ENCODE assay signal across 11 cellular contexts in genomic region chr11:32081129-32081641, GRCh38. TPM values are rescaled to one million over a fixed set of nuclear protein-coding genes. Genes with fewer than 3 reads are reported as not detected.
DNase-seq lines count a peak whose midpoint lies in the region; ATAC-seq and TF ChIP-seq lines count a peak whose summit lies in the region.
"Had no signal": no experiment of that assay in that cellular context is flagged by ENCODE, and none has a peak within 500 bp of the region (broad histone marks: within the 10 kb centered on the region; RNA-seq: fewer than 3 reads in every experiment).

No MANE protein-coding gene starts in this region.

- H3K79me2 ChIP-seq in PC-3 (ENCODE audit: low read length) = no peaks in the 10 kb centered on the region

- H3K4me2 ChIP-seq in PC-3 (ENCODE audit: low read length) = no peak overlapping the region

- H4K20me1 ChIP-seq in PC-3 (ENCODE audit: low read length) = no peaks in the 10 kb centered on the region

- peak; percentile 65 for DNase-seq in DMS53 (lab: John Stamatoyannopoulos, UW)
- peak; percentile 48 for DNase-seq in HCEC 1CT
- peak; percentile 59 for DNase-seq in PC-3
- no peak for DNase-seq in heart right ventricle
- no peak for DNase-seq in chondrocyte (ENCODE audit: low spot score)
- DNase-seq in lower leg skin (ENCODE audit: low spot score in 2 of 2) = no peak
- no peak for DNase-seq in naive thymus-derived CD8-positive, alpha-beta T cell
- DNase-seq: effector memory CD4-positive, alpha-beta T cell; occipital lobe; stimulated activated naive CD4-positive, alpha-beta T cell treated with Interleukin-2 at 50 U/mL for 16 hours had no signal

- no TSS peak for BruUV-seq in PC-3 (replicated peaks; lab: Mats Ljungman, UMichigan)

- H3K9me3 Mint-ChIP-seq in chondrocyte (ENCODE audit: low read depth) = no peaks in the 10 kb centered on the region
- H3K9me3 Mint-ChIP-seq in naive thymus-derived CD8-positive, alpha-beta T cell = peaks cover 0 to 2% (median 0%) of the 10 kb centered on the region in 9 donors

- 54% methylated on average over 3 of the region's 3 CpGs for WGBS in heart right ventricle, 2 donors
- 67 to 72% methylated on average over 3 of the region's 3 CpGs for WGBS in lower leg skin, 2 donors

- H3K36me3 ChIP-seq in PC-3 (ENCODE audit: low read depth, low read length) (no peaks in the 10 kb centered on the region), heart right ventricle (no peaks in the 10 kb centered on the region)

- H3K27ac ChIP-seq in PC-3 (ENCODE audit: low read length) (peak overlapping the region; percentile 68), heart right ventricle (peak overlapping the region in 2 of 10 donors; percentile 8 to 47)

- H3K9ac ChIP-seq in PC-3 (ENCODE audit: low read length) = no peak overlapping the region; the same call in 1 of the 2 replicates

- POLR2A ChIA-PET in PC-3 (lab: Charles Lee; ENCODE audit: unreplicated experiment) = no interaction called here
- POLR2A ChIA-PET in naive thymus-derived CD8-positive, alpha-beta T cell (lab: Charles Lee) = no interaction called here

- no peaks in the 10 kb centered on the region for H3F3A ChIP-seq in PC-3 (ENCODE audit: low read length, unreplicated experiment)

- H3K4me1 ChIP-seq in PC-3 (ENCODE audit: insufficient read depth, low read length) (peaks cover 17% of the 10 kb centered on the region), heart right ventricle (peaks cover 0 to 16% (median 10%) of the 10 kb centered on the region in 9 donors)

- H3K27ac Mint-ChIP-seq in chondrocyte (ENCODE audit: unreplicated experiment) = no peak overlapping the region
- no peak overlapping the region for H3K27ac Mint-ChIP-seq in naive thymus-derived CD8-positive, alpha-beta T cell

- CTCF ChIA-PET in PC-3 (lab: Charles Lee) = no interaction called here

- intact Hi-C loops in PC-3 (cut with micrococcal nuclease) (no loop called here), heart right ventricle (cut with DNase I) (no loop called here), lower leg skin (cut with DNase I; ENCODE audit: low total_unique reads) (no loop called here)

- H3K4me3 ChIP-seq in PC-3 (ENCODE audit: low read length) (no peak overlapping the region), heart right ventricle (no peak overlapping the region), lower leg skin (ENCODE audit: low read depth, poor library complexity, severe bottlenecking) (no peak overlapping the region)

- ATAC-seq in PC-3 (peak; percentile 60), heart right ventricle (peak in 7 of 8 donors; percentile 44 to 85 (median 80)), GM21381 (IDR thresholded peaks at IDR 0.05; ENCODE audit: unreplicated experiment) (no peak)
- ATAC-seq in naive thymus-derived CD8-positive, alpha-beta T cell = no peak

- TF ChIP-seq POLR2A in lower leg skin (IDR thresholded peaks at IDR 0.05) = no peak

- peak overlapping the region; percentile 48; the same call in 1 of the 2 replicates for H2AFZ ChIP-seq in PC-3 (ENCODE audit: low read length)

- H3K4me3 Mint-ChIP-seq in chondrocyte (ENCODE audit: unreplicated experiment) = no peak overlapping the region
- no peak overlapping the region for H3K4me3 Mint-ChIP-seq in naive thymus-derived CD8-positive, alpha-beta T cell

- peaks cover 2% of the 10 kb centered on the region for H3K36me3 Mint-ChIP-seq in chondrocyte (ENCODE audit: low read depth)
- no peaks in the 10 kb centered on the region for H3K36me3 Mint-ChIP-seq in naive thymus-derived CD8-positive, alpha-beta T cell

- no peaks in the 10 kb centered on the region for H3K4me1 Mint-ChIP-seq in chondrocyte (ENCODE audit: low read depth)
- H3K4me1 Mint-ChIP-seq in naive thymus-derived CD8-positive, alpha-beta T cell = no peaks in the 10 kb centered on the region

- H3K9me2 ChIP-seq in PC-3 (replicated peaks; ENCODE audit: low read length) = no peaks in the 10 kb centered on the region

- peaks cover 13% of the 10 kb centered on the region for H3K27me3 Mint-ChIP-seq in chondrocyte (ENCODE audit: low read depth)
- peaks cover under 1 to 16% (median 11%) of the 10 kb centered on the region in 5 donors for H3K27me3 Mint-ChIP-seq in naive thymus-derived CD8-positive, alpha-beta T cell

- no peak for TF ChIP-seq CTCF in PC-3 (conservative IDR thresholded peaks at IDR 0.05; ENCODE audit: low read depth, low read length)
- TF ChIP-seq CTCF in heart right ventricle (IDR thresholded peaks at IDR 0.05) = no peak
- no peak for TF ChIP-seq CTCF in chondrocyte (IDR thresholded peaks at IDR 0.05)
- TF ChIP-seq CTCF in lower leg skin (IDR thresholded peaks at IDR 0.05) = no peak

- H3K27me3 ChIP-seq in PC-3 (ENCODE audit: low read length) = no peaks in the 10 kb centered on the region
- H3K27me3 ChIP-seq in heart right ventricle = no peaks in the 10 kb centered on the region

- no peaks in the 10 kb centered on the region for H3K9me3 ChIP-seq in PC-3 (ENCODE audit: low read length)
- no peaks in the 10 kb centered on the region for H3K9me3 ChIP-seq in heart right ventricle

RNA-seq across cellular contexts. Expression of gene RCN1, which starts 9.7 kb away (rescaled TPM):
- total RNA-seq in PC-3 (2014; rRNA removed) = 94.6 and 110 TPM in 2 replicates
- total RNA-seq in heart right ventricle = 10 to 100 TPM in 9 of 10 donors, 1 to 10 TPM in 1; 9.7 to 60.4 (median 19.2) TPM
- polyA plus RNA-seq in heart right ventricle = 10 to 100 TPM; 41.4 to 45.6 TPM
- 154 to 232 TPM (median 221 TPM) in 3 replicates for total RNA-seq in chondrocyte
- 10 to 100 TPM; 20.3 to 40.0 (median 29.4) TPM for total RNA-seq in lower leg skin
- total RNA-seq in naive thymus-derived CD8-positive, alpha-beta T cell = 10 to 100 TPM; 10.4 to 11.5 TPM
- polyA plus RNA-seq in naive thymus-derived CD8-positive, alpha-beta T cell = 10 to 100 TPM in 1 of 3 donors, 1 to 10 TPM in 2; 5.8 to 15.6 (median 6.4) TPM

Comparison
In these comparisons a context has a peak if more than half of its experiments do, and no peak if none do; other contexts are left out.
1. DNase-seq: peak in DMS53 (single experiment), HCEC 1CT (single experiment) and PC-3 (single experiment); none in heart right ventricle (0 of 2), chondrocyte (single experiment), lower leg skin (0 of 2) and naive thymus-derived CD8-positive, alpha-beta T cell (0 of 10).
2. ATAC-seq: peak in PC-3 (single experiment) and heart right ventricle (7 of 8); none in GM21381 (single experiment) and naive thymus-derived CD8-positive, alpha-beta T cell (0 of 2).